Comparison of ENCODE assay signal across 10 cellular contexts in genomic region chr2:173590278-173590811, GRCh38.
DNase-seq lines count a peak whose midpoint lies in the region; ATAC-seq, FAIRE-seq and TF ChIP-seq lines count a peak whose summit lies in the region.
"Had no signal": no experiment of that assay in that cellular context is flagged by ENCODE, and none has a peak within 500 bp of the region (broad histone marks: within the 10 kb centered on the region; RNA-seq: fewer than 3 reads in every experiment).

No MANE protein-coding gene starts in this region.

- FAIRE-seq in A549 (lab: Jason Lieb, UNC), result no peak

- H3K9me3 ChIP-seq in A549 (peaks cover 20% of the 10 kb centered on the region), right atrium auricular region (peaks cover 0 to 7% of the 10 kb centered on the region in 2 donors)

- no peaks in the 10 kb centered on the region for H3K27me3 ChIP-seq in right atrium auricular region

- CTCF ChIA-PET in A549 (lab: Yijun Ruan, JAX), result interaction anchor here (0.5 to 1.5 kb wide), 5 partner anchors 20 to 188 kb away, joined by 3 to 5 read pairs (median 4); no protein-coding TSS in a partner anchor

- peak overlapping the region; percentile 78 for H3K4me2 ChIP-seq in A549

- TF ChIP-seq EP300 in A549 (IDR thresholded peaks at IDR 0.05), result no peak

- no peaks in the 10 kb centered on the region for H3K36me3 ChIP-seq in right atrium auricular region

- peak; percentile 38 to 68 for DNase-seq in A549 (ENCODE audit: low read depth in 1 of 2, low spot score in 1 of 2)
- peak; percentile 99 for DNase-seq in LHCN-M2 (ENCODE audit: low read depth)
- peak; percentile 65 for DNase-seq in right atrium auricular region (ENCODE audit: low spot score)
- DNase-seq in stimulated activated CD4-positive, alpha-beta T cell treated with anti-CD3 and anti-CD28 coated beads, Interleukin-15, amount 100 ng/mL, for 24 hours, result no peak
- no peak for DNase-seq in T-helper 9 cell
- DNase-seq in NCI-H526 treated with DMSO at 0.1 percent for 48 hours (lab: John Stamatoyannopoulos, UW), result no peak
- DNase-seq in activated CD4-positive, alpha-beta T cell treated with anti-CD3 and anti-CD28 coated beads for 1 hour, result no peak
- DNase-seq: activated naive CD8-positive, alpha-beta T cell treated with anti-CD3 and anti-CD28 coated beads, Interleukin-2, amount 10 ng/mL, durations not matched to agents 7 days and 5 days; CD4-positive, CD25-positive, alpha-beta regulatory T cell had no signal

- no peak for TF ChIP-seq POLR2A in A549 (IDR thresholded peaks at IDR 0.05; ENCODE audit: low read length)

- TF ChIP-seq RAD21 in A549 (conservative IDR thresholded peaks at IDR 0.05 in 1 of 2, IDR thresholded peaks at IDR 0.05 in 1 of 2), result 0 out of 5 replicates have a peak, but pooled peaks of 1 of the 2 experiments have one; percentile 3

- H3K4me1 ChIP-seq in A549 (peaks cover 35% of the 10 kb centered on the region), right atrium auricular region (peaks cover 0 to 7% of the 10 kb centered on the region in 2 donors)

- 3% methylated on average over 6 of the region's 6 CpGs for WGBS in A549 (ENCODE audit: missing lambda C conversion rate)

- H3K27ac ChIP-seq in A549 (peak overlapping the region; percentile 71 to 81), right atrium auricular region (no peak overlapping the region)

- peak overlapping the region; percentile 23; the same call in 2 of the 3 replicates for H3K4me3 ChIP-seq in A549
- H3K4me3 ChIP-seq in right atrium auricular region, result no peak overlapping the region

- ATAC-seq in A549 (peak; percentile 67 to 82; a peak in 5 of 6 replicates), SK-N-SH treated with all-trans-retinoic acid at 6 μM for 48 hours (peak; percentile 97)

- TF ChIP-seq CTCF in A549 (IDR thresholded peaks at IDR 0.05) (no peak), right atrium auricular region (IDR thresholded peaks at IDR 0.05) (no peak)

- POLR2A ChIA-PET in A549 (lab: Yijun Ruan, JAX), result interaction anchor here (1.1 to 1.5 kb wide), 2 partner anchors 375 to 744 kb away, joined by 3 to 4 read pairs; partner anchors contain the start of gene SP9

TF ChIP-seq in A549, 52 proteins besides CTCF, POLR2A, EP300 and RAD21 (continues in another document):
- TF ChIP-seq JUN (IDR thresholded peaks at IDR 0.05) (no peak), E2F6 (IDR thresholded peaks at IDR 0.05; ENCODE audit: borderline replicate concordance, low read depth) (peak; percentile 39; the same call in 1 of the 2 replicates), HOXA7 (CRISPR knock-in tag; IDR thresholded peaks at IDR 0.05) (no peak), MAFK (IDR thresholded peaks at IDR 0.05; ENCODE audit: partially characterized antibody) (no peak), GATA3 (IDR thresholded peaks at IDR 0.05; ENCODE audit: borderline replicate concordance) (peak; percentile 54; the same call in 1 of the 2 replicates), MAZ (IDR thresholded peaks at IDR 0.05; ENCODE audit: borderline replicate concordance, low read depth, low read length) (no peak), MAX (IDR thresholded peaks at IDR 0.05) (peak; percentile 53; the same call in 1 of the 2 replicates), ATOH8 (CRISPR knock-in tag; IDR thresholded peaks at IDR 0.05; ENCODE audit: low read depth) (peak; percentile 57; the same call in 1 of the 2 replicates), HOXB5 (CRISPR knock-in tag; IDR thresholded peaks at IDR 0.05) (no peak), PBX3 (IDR thresholded peaks at IDR 0.05) (peak; percentile 48; the same call in 1 of the 2 replicates), EHMT2 (IDR thresholded peaks at IDR 0.05; ENCODE audit: low read depth) (peak; percentile 96), JUNB (IDR thresholded peaks at IDR 0.05) (peak; percentile 59; the same call in 1 of the 2 replicates)

TF ChIP-seq in SK-N-SH treated with all-trans-retinoic acid at 6 μM for 48 hours, 23 proteins besides CTCF, POLR2A, EP300 and RAD21:
- TF ChIP-seq CSDC2 (CRISPR knock-in tag; IDR thresholded peaks at IDR 0.05), result 0 out of 2 replicates have a peak, but pooled peaks have one; percentile 31
- TF ChIP-seq ZNF70 (CRISPR knock-in tag; IDR thresholded peaks at IDR 0.05), result no peak

Comparison
In these comparisons a context has a peak if more than half of its experiments do, and no peak if none do; other contexts are left out.
1. DNase-seq: peak in A549 (2 of 2), LHCN-M2 (single experiment) and right atrium auricular region (single experiment); none in stimulated activated CD4-positive, alpha-beta T cell treated with anti-CD3 and anti-CD28 coated beads, Interleukin-15, amount 100 ng/mL, for 24 hours (single experiment), T-helper 9 cell (single experiment), NCI-H526 treated with DMSO at 0.1 percent for 48 hours (single experiment) and activated CD4-positive, alpha-beta T cell treated with anti-CD3 and anti-CD28 coated beads for 1 hour (single experiment).
2. H3K27ac ChIP-seq: peak in A549 (2 of 2); none in right atrium auricular region (0 of 2).